In the genomic region with DNA sequence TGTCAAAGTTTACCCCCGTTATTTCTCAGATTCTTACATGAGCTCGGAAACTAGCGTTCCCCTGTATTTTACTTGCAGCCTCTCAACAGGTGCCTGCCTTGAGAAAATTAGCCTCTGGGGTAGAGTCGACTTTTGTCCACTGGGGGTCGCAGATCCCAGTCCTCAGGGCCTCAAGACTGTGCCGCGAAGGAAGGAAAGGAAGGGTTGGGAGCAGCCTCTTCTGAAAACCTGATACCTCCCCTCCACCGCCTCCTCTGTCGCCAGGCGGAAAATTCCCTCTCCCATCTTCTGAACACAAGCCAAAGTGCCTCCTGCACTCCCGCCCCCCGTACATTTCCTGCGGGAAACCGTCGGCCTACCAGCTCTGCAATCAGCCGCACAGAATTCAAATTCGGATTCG, we compare ENCODE assay signal across 8 cellular contexts. TPM values are rescaled to one million over a fixed set of nuclear protein-coding genes. Genes with fewer than 3 reads are reported as not detected.
DNase-seq lines count a peak whose midpoint lies in the region; ATAC-seq and TF ChIP-seq lines count a peak whose summit lies in the region.

No MANE protein-coding gene starts in this region.

- peak; percentile 39 for ATAC-seq in GM21576 (IDR thresholded peaks at IDR 0.05; ENCODE audit: unreplicated experiment)
- ATAC-seq in body of pancreas: peak; percentile 62
- ATAC-seq in gastrocnemius medialis: peak; percentile 61 to 66
- no peak for ATAC-seq in HG03469 (IDR thresholded peaks at IDR 0.05; ENCODE audit: unreplicated experiment)

- no peak for TF ChIP-seq POLR2A in body of pancreas (IDR thresholded peaks at IDR 0.05)
- TF ChIP-seq POLR2A in gastrocnemius medialis (IDR thresholded peaks at IDR 0.05): no peak

- DNase-seq in D341Med (ENCODE audit: low spot score): peak; percentile 58
- DNase-seq in NCI-H1048 (lab: John Stamatoyannopoulos, UW): peak; percentile 0
- DNase-seq in SW 1271 (lab: John Stamatoyannopoulos, UW): peak; percentile 10 to 60
- peak; percentile 38 to 63 (median 46) for DNase-seq in body of pancreas
- no peak for DNase-seq in gastrocnemius medialis

- no peaks in the 10 kb centered on the region for H3K36me3 ChIP-seq in body of pancreas (replicated peaks in 1 of 2; ENCODE audit: insufficient read depth in 1 of 2, low read depth in 2 of 2)
- H3K36me3 ChIP-seq in iPS-15b (ENCODE audit: control insufficient read depth, insufficient read depth, low read length): no peaks in the 10 kb centered on the region
- no peaks in the 10 kb centered on the region for H3K36me3 ChIP-seq in gastrocnemius medialis

- H3K4me3 ChIP-seq in body of pancreas (no peak overlapping the region), iPS-15b (ENCODE audit: low read depth, low read length) (peak overlapping the region; percentile 81), gastrocnemius medialis (peak overlapping the region; percentile 50 to 56 (median 52))

- H3K27ac ChIP-seq in body of pancreas: no peak overlapping the region
- peak overlapping the region in 1 of 4 donors; percentile 32 for H3K27ac ChIP-seq in gastrocnemius medialis

- no peak overlapping the region for H3K9ac ChIP-seq in iPS-15b (ENCODE audit: low read depth, low read length)

- no peaks in the 10 kb centered on the region for H3K27me3 ChIP-seq in body of pancreas
- H3K27me3 ChIP-seq in iPS-15b (ENCODE audit: control insufficient read depth, insufficient read depth, low read length): peaks cover 17% of the 10 kb centered on the region
- peaks cover 0 to 39% (median 5%) of the 10 kb centered on the region in 3 donors for H3K27me3 ChIP-seq in gastrocnemius medialis

- TF ChIP-seq CTCF in body of pancreas (IDR thresholded peaks at IDR 0.05) (peak; percentile 9 to 44 (median 37)), gastrocnemius medialis (IDR thresholded peaks at IDR 0.05 in 4 of 5, conservative IDR thresholded peaks at IDR 0.05 in 1 of 5) (peak in 3 of 5 experiments; percentile 12 to 44 (median 34))

- in situ Hi-C loops in gastrocnemius medialis (cut with MboI; ENCODE audit: low sequenced_read_pairs in 4 of 4): no loop called here

- H3K9me3 ChIP-seq in body of pancreas (no peaks in the 10 kb centered on the region), iPS-15b (ENCODE audit: control insufficient read depth, insufficient read depth, low read length) (no peaks in the 10 kb centered on the region), gastrocnemius medialis (no peaks in the 10 kb centered on the region)

- H3K4me1 ChIP-seq in body of pancreas (no peaks in the 10 kb centered on the region), iPS-15b (ENCODE audit: control insufficient read depth, insufficient read depth, low read length) (no peaks in the 10 kb centered on the region), gastrocnemius medialis (no peaks in the 10 kb centered on the region)

- intact Hi-C loops in body of pancreas (cut with DNase I): no loop called here
- intact Hi-C loops in gastrocnemius medialis (cut with DNase I; ENCODE audit: low total_unique reads): no loop called here

- WGBS in body of pancreas, 2 donors: 0 to 1% methylated on average over 3 to 18 of the region's 18 CpGs

RNA-seq across cellular contexts. Expression of gene TMSB15B, which starts 44.4 kb away (rescaled TPM):
- total RNA-seq in body of pancreas (1 to 10 TPM in 1 of 2 donors, under 1 TPM in 1; 0.33 to 3.6 TPM), gastrocnemius medialis (not detected)

Comparison
In these comparisons a context has a peak if more than half of its experiments do, and no peak if none do; other contexts are left out.
1. DNase-seq: peak in D341Med (single experiment), NCI-H1048 (single experiment), SW 1271 (2 of 2) and body of pancreas (4 of 4); none in gastrocnemius medialis (0 of 2).
2. H3K4me3 ChIP-seq: peak in iPS-15b (single experiment) and gastrocnemius medialis (4 of 4); none in body of pancreas (0 of 2).